ENCODE assay signal across 10 cellular contexts in genomic region chr5:175410926-175411325, GRCh38. TPM values are rescaled to one million over a fixed set of nuclear protein-coding genes. Genes with fewer than 3 reads are reported as not detected.
"Had no signal": no experiment of that assay in that cellular context is flagged by ENCODE, and none has a peak within 500 bp of the region (broad histone marks: within the 10 kb centered on the region; RNA-seq: fewer than 3 reads in every experiment).

No MANE protein-coding gene starts in this region.

- H3K27ac ChIP-seq: HL-60, KMS-11 had no signal

- H3K9ac ChIP-seq: KMS-11 had no signal

- H3K4me3 Mint-ChIP-seq: IgD-negative memory B cell had no signal

- DNase-seq: IMR-90, KBM-7, KG1 had no signal

- H3K4me2 ChIP-seq: KMS-11 had no signal

- H3K27ac Mint-ChIP-seq: IgD-negative memory B cell had no signal

- H3K4me3 ChIP-seq: K562 had no signal

- H3K4me1 Mint-ChIP-seq: IgD-negative memory B cell had no signal

- ATAC-seq: HepG2, K562 had no signal

RNA-seq across cellular contexts. Expression of gene DRD1, which starts 33.1 kb away (rescaled TPM):
- total RNA-seq: HepG2, HT-29, HT1080, K562 had no signal
- polyA plus RNA-seq: HepG2, IgD-negative memory B cell, K562 had no signal
